ENCODE assay signal across 1 cellular context in genomic region chr19:53537523-53538377, GRCh38.
TF ChIP-seq lines count a peak whose summit lies in the region.

ZNF331 (plus strand) TSS chr19:53538145; CDS start chr19:53569377, 31,232 bp downstream.

TF ChIP-seq in HEK293, 187 proteins besides CTCF, POLR2A, EP300 and RAD21 (continued from another document and continues in another):
- TF ChIP-seq, protein P1, sequence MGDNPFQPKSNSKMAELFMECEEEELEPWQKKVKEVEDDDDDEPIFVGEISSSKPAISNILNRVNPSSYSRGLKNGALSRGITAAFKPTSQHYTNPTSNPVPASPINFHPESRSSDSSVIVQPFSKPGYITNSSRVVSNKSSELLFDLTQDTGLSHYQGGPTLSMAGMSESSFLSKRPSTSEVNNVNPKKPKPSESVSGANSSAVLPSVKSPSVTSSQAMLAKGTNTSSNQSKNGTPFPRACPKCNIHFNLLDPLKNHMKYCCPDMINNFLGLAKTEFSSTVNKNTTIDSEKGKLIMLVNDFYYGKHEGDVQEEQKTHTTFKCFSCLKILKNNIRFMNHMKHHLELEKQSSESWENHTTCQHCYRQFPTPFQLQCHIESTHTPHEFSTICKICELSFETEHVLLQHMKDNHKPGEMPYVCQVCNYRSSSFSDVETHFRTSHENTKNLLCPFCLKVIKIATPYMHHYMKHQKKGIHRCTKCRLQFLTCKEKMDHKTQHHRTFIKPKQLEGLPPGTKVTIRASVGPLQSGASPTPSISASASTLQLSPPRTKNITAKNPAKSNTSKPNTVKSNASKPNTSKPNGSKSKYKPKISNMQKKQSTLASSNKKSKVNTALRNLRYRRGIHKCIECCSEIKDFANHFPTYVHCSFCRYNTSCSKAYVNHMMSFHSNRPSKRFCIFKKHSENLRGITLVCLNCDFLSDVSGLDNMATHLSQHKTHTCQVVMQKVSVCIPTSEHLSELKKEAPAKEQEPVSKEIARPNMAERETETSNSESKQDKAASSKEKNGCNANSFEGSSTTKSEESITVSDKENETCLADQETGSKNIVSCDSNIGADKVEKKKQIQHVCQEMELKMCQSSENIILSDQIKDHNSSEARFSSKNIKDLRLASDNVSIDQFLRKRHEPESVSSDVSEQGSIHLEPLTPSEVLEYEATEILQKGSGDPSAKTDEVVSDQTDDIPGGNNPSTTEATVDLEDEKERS (tag by site-specific recombination; IDR thresholded peaks at IDR 0.05) = no peak
- peak; percentile 87 for TF ChIP-seq ZNF501 (tag by site-specific recombination; IDR thresholded peaks at IDR 0.05)
- no peak for TF ChIP-seq ZNF114 (tag by site-specific recombination; IDR thresholded peaks at IDR 0.05)
- TF ChIP-seq ZNF274 (IDR thresholded peaks at IDR 0.05; ENCODE audit: low read length) = no peak
- TF ChIP-seq ZNF274 (tag by site-specific recombination; IDR thresholded peaks at IDR 0.05; ENCODE audit: borderline replicate concordance) = no peak
- TF ChIP-seq ZNF239 (tag by site-specific recombination; IDR thresholded peaks at IDR 0.05) = no peak
- TF ChIP-seq HOXC10 (CRISPR knock-in tag; IDR thresholded peaks at IDR 0.05) = 0 out of 2 replicates have a peak, but pooled peaks have one; percentile 42
- peak; percentile 49; the same call in 1 of the 2 replicates for TF ChIP-seq OVOL3 (tag by site-specific recombination; IDR thresholded peaks at IDR 0.05)
- TF ChIP-seq PATZ1 (tag by site-specific recombination; IDR thresholded peaks at IDR 0.05) = peak; percentile 71
- TF ChIP-seq ZBTB26 (tag by site-specific recombination; optimal IDR thresholded peaks at IDR 0.05) = peak; percentile 98
- TF ChIP-seq, protein P2, sequence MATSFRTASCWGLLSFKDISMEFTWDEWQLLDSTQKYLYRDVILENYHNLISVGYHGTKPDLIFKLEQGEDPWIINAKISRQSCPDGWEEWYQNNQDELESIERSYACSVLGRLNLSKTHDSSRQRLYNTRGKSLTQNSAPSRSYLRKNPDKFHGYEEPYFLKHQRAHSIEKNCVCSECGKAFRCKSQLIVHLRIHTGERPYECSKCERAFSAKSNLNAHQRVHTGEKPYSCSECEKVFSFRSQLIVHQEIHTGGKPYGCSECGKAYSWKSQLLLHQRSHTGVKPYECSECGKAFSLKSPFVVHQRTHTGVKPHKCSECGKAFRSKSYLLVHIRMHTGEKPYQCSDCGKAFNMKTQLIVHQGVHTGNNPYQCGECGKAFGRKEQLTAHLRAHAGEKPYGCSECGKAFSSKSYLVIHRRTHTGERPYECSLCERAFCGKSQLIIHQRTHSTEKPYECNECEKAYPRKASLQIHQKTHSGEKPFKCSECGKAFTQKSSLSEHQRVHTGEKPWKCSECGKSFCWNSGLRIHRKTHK (tag by site-specific recombination; IDR thresholded peaks at IDR 0.05) = no peak
- TF ChIP-seq, protein P3, sequence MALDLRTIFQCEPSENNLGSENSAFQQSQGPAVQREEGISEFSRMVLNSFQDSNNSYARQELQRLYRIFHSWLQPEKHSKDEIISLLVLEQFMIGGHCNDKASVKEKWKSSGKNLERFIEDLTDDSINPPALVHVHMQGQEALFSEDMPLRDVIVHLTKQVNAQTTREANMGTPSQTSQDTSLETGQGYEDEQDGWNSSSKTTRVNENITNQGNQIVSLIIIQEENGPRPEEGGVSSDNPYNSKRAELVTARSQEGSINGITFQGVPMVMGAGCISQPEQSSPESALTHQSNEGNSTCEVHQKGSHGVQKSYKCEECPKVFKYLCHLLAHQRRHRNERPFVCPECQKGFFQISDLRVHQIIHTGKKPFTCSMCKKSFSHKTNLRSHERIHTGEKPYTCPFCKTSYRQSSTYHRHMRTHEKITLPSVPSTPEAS (tag by site-specific recombination; IDR thresholded peaks at IDR 0.05) = peak; percentile 19; the same call in 1 of the 2 replicates
- TF ChIP-seq EGR2 (tag by site-specific recombination; IDR thresholded peaks at IDR 0.05; ENCODE audit: low read depth) = peak; percentile 63
- TF ChIP-seq ZNF23 (tag by site-specific recombination; IDR thresholded peaks at IDR 0.05; ENCODE audit: borderline replicate concordance) = no peak
- peak; percentile 63 for TF ChIP-seq GLIS2 (tag by site-specific recombination; IDR thresholded peaks at IDR 0.05)
- no peak for TF ChIP-seq ZNF391 (tag by site-specific recombination; IDR thresholded peaks at IDR 0.05; ENCODE audit: borderline replicate concordance, low read depth)
- no peak for TF ChIP-seq ZNF624 (tag by site-specific recombination; IDR thresholded peaks at IDR 0.05)
- TF ChIP-seq ZNF768 (tag by site-specific recombination; IDR thresholded peaks at IDR 0.05) = no peak
- no peak for TF ChIP-seq ZNF174 (tag by site-specific recombination; IDR thresholded peaks at IDR 0.05)
- peak; percentile 97 for TF ChIP-seq ZNF335 (tag by site-specific recombination; conservative IDR thresholded peaks at IDR 0.05)
- TF ChIP-seq ZBTB11 (tag by site-specific recombination; conservative IDR thresholded peaks at IDR 0.05; ENCODE audit: low read depth) = peak; percentile 55; the same call in 1 of the 2 replicates
- no peak for TF ChIP-seq ZNF510 (tag by site-specific recombination; IDR thresholded peaks at IDR 0.05; ENCODE audit: insufficient replicate concordance)
- TF ChIP-seq ZNF423 (tag by site-specific recombination; IDR thresholded peaks at IDR 0.05) = no peak
- no peak for TF ChIP-seq ZSCAN16 (tag by site-specific recombination; IDR thresholded peaks at IDR 0.05)
- peak; percentile 74 for TF ChIP-seq ZBTB48 (tag by site-specific recombination; IDR thresholded peaks at IDR 0.05)
- no peak for TF ChIP-seq ZFP3 (tag by site-specific recombination; IDR thresholded peaks at IDR 0.05; ENCODE audit: low read depth)
- TF ChIP-seq ZXDB (tag by site-specific recombination; IDR thresholded peaks at IDR 0.05) = peak; percentile 65
- peak; percentile 93 for TF ChIP-seq ZBTB21 (tag by site-specific recombination; IDR thresholded peaks at IDR 0.05)
- TF ChIP-seq KLF16 (tag by site-specific recombination; IDR thresholded peaks at IDR 0.05) = peak; percentile 78
- no peak; the same call in 1 of the 2 replicates for TF ChIP-seq HIC1 (tag by site-specific recombination; IDR thresholded peaks at IDR 0.05)
- TF ChIP-seq SP7 (tag by site-specific recombination; IDR thresholded peaks at IDR 0.05) = peak; percentile 40; the same call in 1 of the 2 replicates
- TF ChIP-seq ZNF513 (tag by site-specific recombination; IDR thresholded peaks at IDR 0.05) = no peak
- no peak for TF ChIP-seq REPIN1 (tag by site-specific recombination; IDR thresholded peaks at IDR 0.05; ENCODE audit: low read depth)
- TF ChIP-seq ZNF600 (tag by site-specific recombination; IDR thresholded peaks at IDR 0.05) = no peak
- TF ChIP-seq, protein P4, sequence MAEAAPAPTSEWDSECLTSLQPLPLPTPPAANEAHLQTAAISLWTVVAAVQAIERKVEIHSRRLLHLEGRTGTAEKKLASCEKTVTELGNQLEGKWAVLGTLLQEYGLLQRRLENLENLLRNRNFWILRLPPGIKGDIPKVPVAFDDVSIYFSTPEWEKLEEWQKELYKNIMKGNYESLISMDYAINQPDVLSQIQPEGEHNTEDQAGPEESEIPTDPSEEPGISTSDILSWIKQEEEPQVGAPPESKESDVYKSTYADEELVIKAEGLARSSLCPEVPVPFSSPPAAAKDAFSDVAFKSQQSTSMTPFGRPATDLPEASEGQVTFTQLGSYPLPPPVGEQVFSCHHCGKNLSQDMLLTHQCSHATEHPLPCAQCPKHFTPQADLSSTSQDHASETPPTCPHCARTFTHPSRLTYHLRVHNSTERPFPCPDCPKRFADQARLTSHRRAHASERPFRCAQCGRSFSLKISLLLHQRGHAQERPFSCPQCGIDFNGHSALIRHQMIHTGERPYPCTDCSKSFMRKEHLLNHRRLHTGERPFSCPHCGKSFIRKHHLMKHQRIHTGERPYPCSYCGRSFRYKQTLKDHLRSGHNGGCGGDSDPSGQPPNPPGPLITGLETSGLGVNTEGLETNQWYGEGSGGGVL (tag by site-specific recombination; IDR thresholded peaks at IDR 0.05) = peak; percentile 75
- no peak for TF ChIP-seq ZBTB8A (tag by site-specific recombination; IDR thresholded peaks at IDR 0.05)
- peak; percentile 56 for TF ChIP-seq WT1 (tag by site-specific recombination; IDR thresholded peaks at IDR 0.05)
- TF ChIP-seq ZBTB20 (tag by site-specific recombination; IDR thresholded peaks at IDR 0.05) = peak; percentile 85
